In the genomic region with DNA sequence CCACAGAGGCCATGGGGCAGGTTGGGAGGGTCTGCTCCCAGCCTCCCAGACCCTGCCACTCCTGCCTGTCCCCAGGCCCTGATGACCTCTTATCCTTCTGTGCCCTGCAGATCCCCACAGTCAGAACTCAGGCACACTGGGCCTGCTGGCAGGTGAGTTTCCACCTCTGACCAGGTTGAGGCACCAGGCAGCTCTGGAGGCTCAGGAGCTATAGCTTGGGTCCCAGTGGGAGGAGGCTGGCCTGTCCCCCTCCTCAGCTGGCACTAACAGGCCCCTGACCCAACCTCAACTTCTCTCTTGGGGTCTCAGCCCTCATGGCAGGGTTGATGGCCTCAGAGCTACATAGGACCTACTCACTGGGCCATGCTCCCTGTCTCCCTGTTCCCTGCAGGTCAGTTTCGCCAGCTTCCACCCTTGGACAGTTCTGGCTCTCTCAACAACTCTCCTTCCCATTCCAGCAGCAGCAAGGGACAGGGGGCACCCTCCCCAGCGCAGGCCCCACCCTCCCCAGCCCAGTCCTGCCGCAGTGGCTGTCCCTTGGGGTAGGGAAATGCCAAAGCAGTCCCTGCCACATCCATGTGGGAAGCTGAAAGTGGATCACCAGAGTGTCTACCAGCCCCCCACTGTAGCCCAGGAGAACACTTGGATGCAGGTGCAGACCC, we compare ENCODE assay signal across 17 cellular contexts. TPM values are rescaled to one million over a fixed set of nuclear protein-coding genes. Genes with fewer than 3 reads are reported as not detected.
DNase-seq lines count a peak whose midpoint lies in the region; ATAC-seq and TF ChIP-seq lines count a peak whose summit lies in the region.
"Had no signal": no experiment of that assay in that cellular context is flagged by ENCODE, and none has a peak within 500 bp of the region (broad histone marks: within the 10 kb centered on the region; RNA-seq: fewer than 3 reads in every experiment).

No MANE protein-coding gene starts in this region.

- POLR2A ChIA-PET in MCF 10A (lab: Yijun Ruan, JAX): interaction anchor here (0.6 to 1.6 kb wide), 2 partner anchors 16 to 57 kb away, joined by 3 to 6 read pairs; a partner anchor contains a TSS

- H3K4me1 ChIP-seq in breast epithelium (peaks cover 0 to 2% of the 10 kb centered on the region in 2 donors), gastroesophageal sphincter (peaks cover 0 to 71% (median 17%) of the 10 kb centered on the region in 3 donors), sigmoid colon (peaks cover 0 to 23% (median 20%) of the 10 kb centered on the region in 4 donors), uterus (peaks cover 0 to 3% of the 10 kb centered on the region in 2 donors)
- H3K4me1 ChIP-seq: Caco-2 had no signal

- TF ChIP-seq CTCF in breast epithelium (IDR thresholded peaks at IDR 0.05) (no peak), MCF 10A (IDR thresholded peaks at IDR 0.05; ENCODE audit: unreplicated experiment) (no peak), gastroesophageal sphincter (IDR thresholded peaks at IDR 0.05) (no peak), sigmoid colon (IDR thresholded peaks at IDR 0.05) (no peak), uterus (IDR thresholded peaks at IDR 0.05) (no peak)

- peaks cover 25% of the 10 kb centered on the region for H3K4me1 Mint-ChIP-seq in MCF 10A (ENCODE audit: insufficient read depth, unreplicated experiment)

- H3K27me3 Mint-ChIP-seq in MCF 10A (ENCODE audit: insufficient read depth, unreplicated experiment): no peaks in the 10 kb centered on the region

- CTCF ChIA-PET in MCF 10A (lab: Yijun Ruan, JAX): no interaction called here

- TF ChIP-seq EP300 in gastroesophageal sphincter (IDR thresholded peaks at IDR 0.05) (no peak), sigmoid colon (IDR thresholded peaks at IDR 0.05) (no peak)

- H3K27ac Mint-ChIP-seq in MCF 10A (ENCODE audit: low read depth, unreplicated experiment): no peak overlapping the region
- H3K27ac Mint-ChIP-seq: T-cell had no signal

- H3K4me3 Mint-ChIP-seq in MCF 10A (ENCODE audit: unreplicated experiment): no peak overlapping the region
- H3K4me3 Mint-ChIP-seq: activated T-cell treated with anti-CD3 and anti-CD28 coated beads, Interleukin-2, amount 50 U/mL, for 4 hours had no signal

- DNase-seq in breast epithelium (ENCODE audit: low spot score in 2 of 2) (no peak), MCF 10A (ENCODE audit: unreplicated experiment) (no peak), sigmoid colon (no peak), uterus (no peak), AG08395 (ENCODE audit: low spot score) (no peak)
- DNase-seq: activated CD4-positive, alpha-beta T cell treated with anti-CD3 and anti-CD28 coated beads for 1 hour; activated T-cell treated with anti-CD3 and anti-CD28 coated beads, Interleukin-2, amount 50 U/mL, for 4 hours; Caco-2; stimulated activated CD4-positive, alpha-beta T cell treated with anti-CD3 and anti-CD28 coated beads, Interleukin-2, amount 100 ng/mL, for 48 hours; stimulated activated naive CD4-positive, alpha-beta T cell treated with Interleukin-2 at 50 U/mL for 16 hours; T-cell had no signal

- H3K36me3 ChIP-seq in breast epithelium: no peaks in the 10 kb centered on the region
- no peaks in the 10 kb centered on the region for H3K36me3 ChIP-seq in gastroesophageal sphincter
- H3K36me3 ChIP-seq in sigmoid colon: no peaks in the 10 kb centered on the region
- no peaks in the 10 kb centered on the region for H3K36me3 ChIP-seq in uterus

- H3K9me3 ChIP-seq in breast epithelium: no peaks in the 10 kb centered on the region
- H3K9me3 ChIP-seq in gastroesophageal sphincter: no peaks in the 10 kb centered on the region
- no peaks in the 10 kb centered on the region for H3K9me3 ChIP-seq in sigmoid colon
- no peaks in the 10 kb centered on the region for H3K9me3 ChIP-seq in uterus
- H3K9me3 ChIP-seq: Caco-2 had no signal

- BruUV-seq in MCF 10A (replicated peaks; lab: Mats Ljungman, UMichigan): no TSS peak

- H3K9me3 Mint-ChIP-seq in MCF 10A (ENCODE audit: unreplicated experiment): no peaks in the 10 kb centered on the region
- H3K9me3 Mint-ChIP-seq: activated T-cell treated with anti-CD3 and anti-CD28 coated beads, Interleukin-2, amount 50 U/mL, for 4 hours; T-cell had no signal

- H3K27me3 ChIP-seq in breast epithelium (no peaks in the 10 kb centered on the region), gastroesophageal sphincter (no peaks in the 10 kb centered on the region), sigmoid colon (peaks cover 5 to 27% (median 14%) of the 10 kb centered on the region in 3 donors), uterus (no peaks in the 10 kb centered on the region)

- WGBS in gastroesophageal sphincter (ENCODE audit: low coverage in 1 of 2), 2 donors: no CpG with 5 or more reads among the region's 3 CpGs
- WGBS in sigmoid colon, 2 donors: 83 to 88% methylated on average over 3 of the region's 3 CpGs

- no peak overlapping the region for H3K4me3 ChIP-seq in breast epithelium
- no peak overlapping the region for H3K4me3 ChIP-seq in gastroesophageal sphincter
- H3K4me3 ChIP-seq in sigmoid colon: no peak overlapping the region
- no peak overlapping the region for H3K4me3 ChIP-seq in uterus

- H3K27ac ChIP-seq in breast epithelium: peak overlapping the region; percentile 26 to 92
- peak overlapping the region in 3 of 4 donors; percentile 91 to 93 (median 92) for H3K27ac ChIP-seq in gastroesophageal sphincter
- peak overlapping the region; percentile 55 to 91 (median 60) for H3K27ac ChIP-seq in sigmoid colon
- peak overlapping the region; percentile 69 to 97 for H3K27ac ChIP-seq in uterus

- ATAC-seq in gastroesophageal sphincter: no peak
- no peak for ATAC-seq in GM18909 (IDR thresholded peaks at IDR 0.05; ENCODE audit: poor library complexity, unreplicated experiment)
- no peak for ATAC-seq in GM18502 (IDR thresholded peaks at IDR 0.05; ENCODE audit: poor library complexity, unreplicated experiment)
- ATAC-seq: activated T-cell treated with anti-CD3 and anti-CD28 coated beads, Interleukin-2, amount 50 U/mL, for 4 hours; T-cell had no signal

- intact Hi-C loops in breast epithelium (cut with DNase I; ENCODE audit: low total_unique reads): no loop called here
- intact Hi-C loops in MCF 10A (cut with micrococcal nuclease): no loop called here
- intact Hi-C loops in sigmoid colon (cut with DNase I): no loop called here
- intact Hi-C loops in uterus (cut with DNase I; ENCODE audit: low total_unique reads): no loop called here

- peaks cover 2% of the 10 kb centered on the region for H3K36me3 Mint-ChIP-seq in MCF 10A (ENCODE audit: insufficient read depth, unreplicated experiment)
- H3K36me3 Mint-ChIP-seq: T-cell had no signal

- no peak for TF ChIP-seq POLR2A in breast epithelium (IDR thresholded peaks at IDR 0.05)
- TF ChIP-seq POLR2A in gastroesophageal sphincter (IDR thresholded peaks at IDR 0.05): no peak
- no peak for TF ChIP-seq POLR2A in sigmoid colon (IDR thresholded peaks at IDR 0.05)
- no peak for TF ChIP-seq POLR2A in uterus (IDR thresholded peaks at IDR 0.05)

RNA-seq across cellular contexts. Expression of a gene that starts 2.7 kb away (rescaled TPM):
- total RNA-seq in breast epithelium (100 to 1,000 TPM in 2 of 3 donors, 10 to 100 TPM in 1; 85.6 to 300 (median 145) TPM), MCF 10A (2022) (not detected in 2 replicates), gastroesophageal sphincter (100 to 1,000 TPM; 101 to 248 (median 171) TPM), sigmoid colon (100 to 1,000 TPM in 2 of 4 donors, 10 to 100 TPM in 2; 74.6 to 182 (median 128) TPM), uterus (100 to 1,000 TPM in 3 of 4 donors, 10 to 100 TPM in 1; 88.9 to 395 (median 303) TPM)
- polyA plus RNA-seq in sigmoid colon: 10 to 100 TPM in 2 of 3 donors, 1 to 10 TPM in 1; 2.5 to 37.7 (median 12.0) TPM
- total RNA-seq: A172, LHCN-M2 had no signal

RNA-seq across cellular contexts. Expression of a gene that starts 19.1 kb away (rescaled TPM):
- total RNA-seq in breast epithelium (10 to 100 TPM; 22.4 to 44.8 (median 31.1) TPM), MCF 10A (2022) (19.2 and 22.8 TPM in 2 replicates), gastroesophageal sphincter (10 to 100 TPM; 28.1 to 55.1 (median 32.4) TPM), sigmoid colon (10 to 100 TPM; 17.5 to 39.9 (median 24.8) TPM), uterus (10 to 100 TPM; 10.6 to 33.6 (median 23.6) TPM)
- 10 to 100 TPM in 1 of 3 donors, 1 to 10 TPM in 2; 5.5 to 23.4 (median 9.6) TPM for polyA plus RNA-seq in sigmoid colon

RNA-seq across cellular contexts. Expression of a gene that starts 21.9 kb away (rescaled TPM):
- total RNA-seq in breast epithelium (10 to 100 TPM; 38.9 to 49.8 (median 39.7) TPM), MCF 10A (2022) (118 and 179 TPM in 2 replicates), gastroesophageal sphincter (10 to 100 TPM; 45.3 to 52.6 (median 50.8) TPM), sigmoid colon (10 to 100 TPM; 20.3 to 40.5 (median 29.5) TPM), uterus (10 to 100 TPM; 12.9 to 73.3 (median 33.7) TPM)
- 10 to 100 TPM; 31.9 to 91.2 (median 39.0) TPM for polyA plus RNA-seq in sigmoid colon

RNA-seq across cellular contexts. Expression of a gene that starts 36.1 kb away (rescaled TPM):
- total RNA-seq in breast epithelium: under 1 TPM; 0.64 to 0.73 (median 0.66) TPM
- total RNA-seq in MCF 10A (2022): not detected in 2 replicates
- 1 to 10 TPM in 2 of 4 donors, not detected in 2; 3.2 to 3.9 TPM for total RNA-seq in gastroesophageal sphincter
- total RNA-seq in sigmoid colon: 1 to 10 TPM in 2 of 4 donors, under 1 TPM in 2; 0.71 to 2.1 (median 1.1) TPM
- 1 to 10 TPM in 2 of 3 donors, not detected in 1; 1.2 to 3.0 TPM for polyA plus RNA-seq in sigmoid colon
- total RNA-seq in uterus: 1 to 10 TPM in 1 of 4 donors, under 1 TPM in 1, not detected in 2; 0.76 to 1.4 TPM
- total RNA-seq: A172, Caco-2, LHCN-M2 had no signal

RNA-seq across cellular contexts. Expression of a gene that starts 39.7 kb away (rescaled TPM):
- total RNA-seq in breast epithelium: under 1 TPM in 1 of 3 donors, not detected in 2; 0.73 TPM
- total RNA-seq in MCF 10A (2022): not detected in 2 replicates
- total RNA-seq in gastroesophageal sphincter: not detected
- total RNA-seq in sigmoid colon: not detected
- polyA plus RNA-seq in sigmoid colon: 1 to 10 TPM in 1 of 3 donors, under 1 TPM in 1, not detected in 1; 0.39 to 7.2 TPM
- total RNA-seq in uterus: not detected
- total RNA-seq: A172, LHCN-M2, lower leg skin, T-cell had no signal

Comparison
In these comparisons a context has a peak if more than half of its experiments do, and no peak if none do; other contexts are left out.
1. RNA of a gene that starts 2.7 kb away (total RNA-seq): 88.9 to 395 TPM in uterus, 101 to 248 TPM in gastroesophageal sphincter, 74.6 to 182 TPM in sigmoid colon and 85.6 to 300 TPM in breast epithelium; not detected in MCF 10A; every median in the first group is over 10 times any median in the second.
2. Peak in every context shown above with its lines, with median percentiles within 50 percentile points of each other: H3K27ac ChIP-seq.